In genomic region chr12:19485240-19485639, GRCh38 we compare ENCODE assay signal across 23 cellular contexts. TPM values are rescaled to one million over a fixed set of nuclear protein-coding genes. Genes with fewer than 3 reads are reported as not detected.
A peak's percentile ranks its signal among the peaks of the same experiment; 100 is the strongest.
DNase-seq lines count a peak whose midpoint lies in the region; ATAC-seq and TF ChIP-seq lines count a peak whose summit lies in the region.
"Had no signal": no experiment of that assay in that cellular context is flagged by ENCODE, and none has a peak within 500 bp of the region (broad histone marks: within the 10 kb centered on the region; RNA-seq: fewer than 3 reads in every experiment).

No MANE protein-coding gene starts in this region.

- no peak overlapping the region for H2AFZ ChIP-seq in mammary epithelial cell (ENCODE audit: low read depth, low read length)
- no peak overlapping the region for H2AFZ ChIP-seq in osteoblast (ENCODE audit: low read length)

- peaks cover 12% of the 10 kb centered on the region for H3K36me3 Mint-ChIP-seq in MCF 10A (ENCODE audit: insufficient read depth, unreplicated experiment)
- peaks cover 37% of the 10 kb centered on the region for H3K36me3 Mint-ChIP-seq in activated T-helper 1 cell treated with anti-CD3 and anti-CD28 coated beads, Interleukin-12 subunit alpha, Interleukin-12 subunit beta, Interleukin-2, Interleukin-4 antibody, amounts not matched to agents 30 ng/mL and 10 ng/mL and 1 ng/mL, durations not matched to agents 14 hours and 24 hours and 36 hours (ENCODE audit: low read depth)

- H3K4me3 Mint-ChIP-seq in MCF 10A (ENCODE audit: unreplicated experiment), result peak overlapping the region; percentile 29
- H3K4me3 Mint-ChIP-seq in activated T-helper 1 cell treated with anti-CD3 and anti-CD28 coated beads, Interleukin-12 subunit alpha, Interleukin-12 subunit beta, Interleukin-2, Interleukin-4 antibody, amounts not matched to agents 30 ng/mL and 10 ng/mL and 1 ng/mL, durations not matched to agents 14 hours and 24 hours and 36 hours, result no peak overlapping the region
- H3K4me3 Mint-ChIP-seq: CD14-positive monocyte, IgD-negative memory B cell had no signal

- H3K9me3 ChIP-seq in mammary epithelial cell (replicated peaks; ENCODE audit: insufficient read depth, low read length) (no peaks in the 10 kb centered on the region), esophagus squamous epithelium (peaks cover 0 to 5% (median 0%) of the 10 kb centered on the region in 3 donors), upper lobe of right lung (no peaks in the 10 kb centered on the region), osteoblast (ENCODE audit: low read depth, low read length) (no peaks in the 10 kb centered on the region)
- H3K9me3 ChIP-seq: adrenal gland, pancreas, testis had no signal

- H3K27me3 ChIP-seq in mammary epithelial cell (ENCODE audit: insufficient read depth, low read length) (no peaks in the 10 kb centered on the region), esophagus squamous epithelium (no peaks in the 10 kb centered on the region), upper lobe of right lung (no peaks in the 10 kb centered on the region), osteoblast (ENCODE audit: insufficient read depth, low read length) (no peaks in the 10 kb centered on the region)
- H3K27me3 ChIP-seq: adrenal gland, breast epithelium, pancreas, testis had no signal

- H3K4me1 Mint-ChIP-seq in MCF 10A (ENCODE audit: insufficient read depth, unreplicated experiment), result peaks cover 37% of the 10 kb centered on the region
- peaks cover 62% of the 10 kb centered on the region for H3K4me1 Mint-ChIP-seq in activated T-helper 1 cell treated with anti-CD3 and anti-CD28 coated beads, Interleukin-12 subunit alpha, Interleukin-12 subunit beta, Interleukin-2, Interleukin-4 antibody, amounts not matched to agents 30 ng/mL and 10 ng/mL and 1 ng/mL, durations not matched to agents 14 hours and 24 hours and 36 hours (ENCODE audit: low read depth)

- no peak overlapping the region for H3K4me2 ChIP-seq in mammary epithelial cell (ENCODE audit: insufficient read depth, low read depth, low read length)
- no peak overlapping the region for H3K4me2 ChIP-seq in osteoblast (ENCODE audit: insufficient read depth, low read length)

- dilution Hi-C loops in mammary epithelial cell (cut with HindIII; ENCODE audit: low sequenced_read_pairs), result no loop called here

- no peak for TF ChIP-seq CTCF in MCF 10A (IDR thresholded peaks at IDR 0.05; ENCODE audit: unreplicated experiment)
- TF ChIP-seq CTCF in mammary epithelial cell (conservative IDR thresholded peaks at IDR 0.05 in 1 of 2, IDR thresholded peaks at IDR 0.05 in 1 of 2; ENCODE audit: extremely low read depth in 1 of 2, insufficient read depth in 1 of 2, low read depth in 1 of 2, low read length in 2 of 2), result no peak
- no peak for TF ChIP-seq CTCF in esophagus squamous epithelium (IDR thresholded peaks at IDR 0.05)
- TF ChIP-seq CTCF in upper lobe of right lung (IDR thresholded peaks at IDR 0.05), result no peak
- no peak for TF ChIP-seq CTCF in osteoblast (IDR thresholded peaks at IDR 0.05; ENCODE audit: extremely low read depth, low read depth, low read length)

- H4K20me1 ChIP-seq in mammary epithelial cell (ENCODE audit: insufficient read depth, low read length) (peaks cover 2% of the 10 kb centered on the region), osteoblast (ENCODE audit: insufficient read depth, low read length) (peaks cover 18% of the 10 kb centered on the region)

- H3K36me3 ChIP-seq in mammary epithelial cell (ENCODE audit: insufficient read depth, low read length) (peaks cover 3% of the 10 kb centered on the region), esophagus squamous epithelium (peaks cover 0 to 20% (median 0%) of the 10 kb centered on the region in 3 donors), upper lobe of right lung (no peaks in the 10 kb centered on the region), osteoblast (ENCODE audit: insufficient read depth, low read length) (no peaks in the 10 kb centered on the region)
- H3K36me3 ChIP-seq: adrenal gland, breast epithelium, pancreas had no signal

- H3K9ac ChIP-seq in mammary epithelial cell (ENCODE audit: insufficient read depth, low read length), result no peak overlapping the region

- peak overlapping the region; percentile 80 for H3K27ac Mint-ChIP-seq in MCF 10A (ENCODE audit: low read depth, unreplicated experiment)
- H3K27ac Mint-ChIP-seq in activated T-helper 1 cell treated with anti-CD3 and anti-CD28 coated beads, Interleukin-12 subunit alpha, Interleukin-12 subunit beta, Interleukin-2, Interleukin-4 antibody, amounts not matched to agents 30 ng/mL and 10 ng/mL and 1 ng/mL, durations not matched to agents 14 hours and 24 hours and 36 hours, result peak overlapping the region; percentile 54
- H3K27ac Mint-ChIP-seq: IgD-negative memory B cell had no signal

- POLR2A ChIA-PET in MCF 10A (lab: Yijun Ruan, JAX), result interaction anchor here (0.6 kb wide), 1 partner anchor 13 kb away, joined by 4 read pairs; no protein-coding TSS in a partner anchor

- H3K27ac ChIP-seq in mammary epithelial cell (ENCODE audit: insufficient read depth, low read depth, low read length), result no peak overlapping the region
- H3K27ac ChIP-seq in esophagus squamous epithelium, result peak overlapping the region in 3 of 4 donors; percentile 23 to 40 (median 31)
- H3K27ac ChIP-seq in upper lobe of right lung, result no peak overlapping the region
- no peak overlapping the region for H3K27ac ChIP-seq in osteoblast (ENCODE audit: low read depth, low read length)
- H3K27ac ChIP-seq: adrenal gland, breast epithelium, epithelial cell of prostate, pancreas, testis had no signal

- H3K9me3 Mint-ChIP-seq in MCF 10A (ENCODE audit: unreplicated experiment), result no peaks in the 10 kb centered on the region
- H3K9me3 Mint-ChIP-seq in activated T-helper 1 cell treated with anti-CD3 and anti-CD28 coated beads, Interleukin-12 subunit alpha, Interleukin-12 subunit beta, Interleukin-2, Interleukin-4 antibody, amounts not matched to agents 30 ng/mL and 10 ng/mL and 1 ng/mL, durations not matched to agents 14 hours and 24 hours and 36 hours, result peaks cover 6% of the 10 kb centered on the region

- DNase-seq in MCF 10A (ENCODE audit: unreplicated experiment), result peak; percentile 65
- no peak for DNase-seq in mammary epithelial cell
- DNase-seq in activated T-helper 1 cell treated with anti-CD3 and anti-CD28 coated beads, Interleukin-12 subunit alpha, Interleukin-12 subunit beta, Interleukin-2, Interleukin-4 antibody, amounts not matched to agents 30 ng/mL and 10 ng/mL and 1 ng/mL, durations not matched to agents 14 hours and 24 hours and 36 hours (ENCODE audit: low spot score), result no peak
- DNase-seq in esophagus squamous epithelium (lab: John Stamatoyannopoulos, UW), result no peak
- DNase-seq in upper lobe of right lung, result no peak
- no peak for DNase-seq in iPS-NIHi7 (ENCODE audit: extremely low spot score)
- DNase-seq in GOT3 (lab: John Stamatoyannopoulos, UW), result no peak
- DNase-seq in osteoblast (ENCODE audit: insufficient read length, low spot score, missing footprints), result no peak
- DNase-seq: activated CD4-positive, CD25-positive, alpha-beta regulatory T cell; activated CD8-positive, alpha-beta memory T cell treated with anti-CD3 and anti-CD28 coated beads, Interleukin-2, amount 50 U/mL, for 4 hours; adrenal gland; GDM1; hypothalamus; NCI-H1417 treated with DMSO at 0.1 percent for 48 hours; NCI-H524; pancreas; testis had no signal

- peaks cover 5% of the 10 kb centered on the region for H3K4me1 ChIP-seq in mammary epithelial cell (ENCODE audit: insufficient read depth, low read length)
- H3K4me1 ChIP-seq in esophagus squamous epithelium, result peaks cover 21 to 67% (median 30%) of the 10 kb centered on the region in 3 donors
- H3K4me1 ChIP-seq in upper lobe of right lung, result peaks cover 23% of the 10 kb centered on the region
- H3K4me1 ChIP-seq in osteoblast (ENCODE audit: insufficient read depth, low read length), result no peaks in the 10 kb centered on the region
- H3K4me1 ChIP-seq: breast epithelium, pancreas had no signal

- in situ Hi-C loops in mammary epithelial cell (cut with MboI; ENCODE audit: low sequenced_read_pairs in 2 of 2), result no loop called here

- no peak overlapping the region for H3K4me3 ChIP-seq in mammary epithelial cell (replicated peaks in 1 of 3; ENCODE audit: insufficient read depth in 1 of 3, low read depth in 2 of 3, low read length in 3 of 3)
- H3K4me3 ChIP-seq in esophagus squamous epithelium, result no peak overlapping the region
- no peak overlapping the region for H3K4me3 ChIP-seq in upper lobe of right lung
- no peak overlapping the region for H3K4me3 ChIP-seq in osteoblast (ENCODE audit: insufficient read depth, low read length)
- H3K4me3 ChIP-seq: adrenal gland, breast epithelium, lung, pancreas, testis had no signal

- CTCF ChIA-PET in MCF 10A (lab: Yijun Ruan, JAX) (no interaction called here), mammary epithelial cell (lab: Charles Lee; ENCODE audit: low non-redundant PET) (no interaction called here)

- TF ChIP-seq POLR2A in esophagus squamous epithelium (IDR thresholded peaks at IDR 0.05), result no peak

- intact Hi-C loops in MCF 10A (cut with micrococcal nuclease) (no loop called here), mammary epithelial cell (cut with micrococcal nuclease) (no loop called here), esophagus squamous epithelium (cut with DNase I) (no loop called here), upper lobe of right lung (cut with DNase I) (no loop called here)
- intact Hi-C loops in activated T-helper 1 cell treated with anti-CD3 and anti-CD28 coated beads, Interleukin-12 subunit alpha, Interleukin-12 subunit beta, Interleukin-2, Interleukin-4 antibody, amounts not matched to agents 30 ng/mL and 10 ng/mL and 1 ng/mL, durations not matched to agents 14 hours and 24 hours and 36 hours (cut with micrococcal nuclease), result no loop called here

- BruUV-seq in MCF 10A (replicated peaks; lab: Mats Ljungman, UMichigan) (no TSS peak), mammary epithelial cell (replicated peaks; lab: Mats Ljungman, UMichigan) (no TSS peak)

- peak; percentile 36 for ATAC-seq in upper lobe of right lung
- ATAC-seq: pancreas, sciatic nerve had no signal

- 71% methylated on average over 6 of the region's 6 CpGs for WGBS in mammary epithelial cell (ENCODE audit: low coverage, missing lambda C conversion rate)
- WGBS in esophagus squamous epithelium, 2 donors, result 28 to 42% methylated on average over 6 of the region's 6 CpGs

- no peaks in the 10 kb centered on the region for H3K27me3 Mint-ChIP-seq in MCF 10A (ENCODE audit: insufficient read depth, unreplicated experiment)
- no peaks in the 10 kb centered on the region for H3K27me3 Mint-ChIP-seq in activated T-helper 1 cell treated with anti-CD3 and anti-CD28 coated beads, Interleukin-12 subunit alpha, Interleukin-12 subunit beta, Interleukin-2, Interleukin-4 antibody, amounts not matched to agents 30 ng/mL and 10 ng/mL and 1 ng/mL, durations not matched to agents 14 hours and 24 hours and 36 hours (ENCODE audit: insufficient read depth)
- H3K27me3 Mint-ChIP-seq: IgD-negative memory B cell had no signal

- H3K79me2 ChIP-seq in mammary epithelial cell (ENCODE audit: insufficient read depth, low read length) (peaks cover 96% of the 10 kb centered on the region), osteoblast (ENCODE audit: insufficient read depth, low read length) (peaks cover 91% of the 10 kb centered on the region)

RNA-seq across cellular contexts. Expression of gene AEBP2, which starts 45.9 kb away (rescaled TPM):
- 41.0 and 49.2 TPM in 2 replicates for total RNA-seq in MCF 10A (2022)
- total RNA-seq in mammary epithelial cell, result 10 to 100 TPM; 19.7 to 35.4 TPM
- polyA plus RNA-seq in mammary epithelial cell, result 7.2 TPM
- 38.6 TPM for polyA minus RNA-seq in mammary epithelial cell
- 53.9 and 58.1 TPM in 2 replicates for total RNA-seq in activated T-helper 1 cell treated with anti-CD3 and anti-CD28 coated beads, Interleukin-12 subunit alpha, Interleukin-12 subunit beta, Interleukin-2, Interleukin-4 antibody, amounts not matched to agents 30 ng/mL and 10 ng/mL and 1 ng/mL, durations not matched to agents 14 hours and 24 hours and 36 hours
- total RNA-seq in esophagus squamous epithelium, result 10 to 100 TPM; 26.8 to 50.2 (median 33.4) TPM
- total RNA-seq in upper lobe of right lung, result 40.1 TPM
- total RNA-seq in osteoblast, result 19.2 and 20.0 TPM in 2 replicates

Comparison
In these comparisons a context has a peak if more than half of its experiments do, and no peak if none do; other contexts are left out.
1. H3K27ac ChIP-seq: peak in esophagus squamous epithelium (3 of 4); none in mammary epithelial cell (single experiment), upper lobe of right lung (single experiment) and osteoblast (single experiment).